Comparison of ENCODE assay signal across 20 cellular contexts in the genomic region with DNA sequence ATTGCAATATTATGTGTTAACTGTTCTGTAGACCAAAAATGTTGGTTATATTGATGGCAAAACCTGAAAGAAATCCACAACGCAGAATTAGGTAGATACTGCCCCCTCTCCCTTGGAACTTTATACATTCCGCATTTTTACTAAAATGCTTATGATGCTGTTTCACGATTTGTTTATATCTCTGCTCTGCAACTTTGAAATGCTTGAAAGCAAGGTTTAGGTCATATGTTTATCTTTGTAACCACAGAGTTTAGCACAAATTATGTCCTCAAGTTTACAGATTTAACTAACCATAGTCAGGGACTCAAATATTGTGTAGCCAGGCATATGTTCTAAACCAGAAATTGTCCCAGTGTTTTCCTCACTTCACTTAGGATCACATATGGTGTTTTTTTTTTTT.
"Had no signal": no experiment of that assay in that cellular context is flagged by ENCODE, and none has a peak within 500 bp of the region (broad histone marks: within the 10 kb centered on the region; RNA-seq: fewer than 3 reads in every experiment).

No MANE protein-coding gene starts in this region.

- H3K27me3 ChIP-seq: breast epithelium, hepatocyte had no signal

- H3K79me2 ChIP-seq: hepatocyte had no signal

- ATAC-seq: activated naive CD4-positive, alpha-beta T cell treated with anti-CD3 and anti-CD28 coated beads, Interleukin-2, amount 50 U/mL, for 72 hours; natural killer cell treated with Interleukin-12 subunit alpha and Interleukin-12 subunit beta and Interleukin-15 and Interleukin-18, amount 100 ng/mL, for 72 hours had no signal

- H2AFZ ChIP-seq: hepatocyte had no signal

- H3K36me3 ChIP-seq: breast epithelium, left ventricle myocardium inferior had no signal

- H3K9me3 ChIP-seq: breast epithelium had no signal

- H3K4me3 ChIP-seq: breast epithelium, hepatocyte, left ventricle myocardium inferior had no signal

- H3K4me1 ChIP-seq: breast epithelium, left ventricle myocardium inferior had no signal

- H3K27ac ChIP-seq: breast epithelium, hepatocyte, left ventricle myocardium inferior, VCaP had no signal

- DNase-seq: activated CD4-positive, alpha-beta memory T cell treated with anti-CD3 and anti-CD28 coated beads, Interleukin-2, amount 10 ng/mL, durations not matched to agents 7 days and 5 days; activated CD4-positive, alpha-beta T cell treated with anti-CD3 and anti-CD28 coated beads for 1 hour; activated CD8-positive, alpha-beta memory T cell treated with anti-CD3 and anti-CD28 coated beads, Interleukin-2, amount 50 U/mL, for 4 hours; activated effector memory CD4-positive, alpha-beta T cell treated with anti-CD3 and anti-CD28 coated beads, Interleukin-2, amount 50 U/mL, for 16 hours; activated T-cell treated with anti-CD3 and anti-CD28 coated beads, Interleukin-2, amount 50 U/mL, for 48 hours; amygdala; cerebellar nuclear complex; dermis blood vessel endothelial cell; endodermal cell; left ventricle myocardium inferior; mesendoderm; nucleus accumbens; stimulated activated CD4-positive, alpha-beta T cell treated with anti-CD3 and anti-CD28 coated beads, Interleukin-4, amount 100 ng/mL, for 1 hour; stimulated activated naive CD4-positive, alpha-beta T cell treated with Interleukin-2 at 50 U/mL for 16 hours; trophoblast cell had no signal

- H3K4me2 ChIP-seq: hepatocyte had no signal
